8 cellular contexts compared by ENCODE assay signal in genomic region chr1:64471218-64471719, GRCh38. TPM values are rescaled to one million over a fixed set of nuclear protein-coding genes. Genes with fewer than 3 reads are reported as not detected.
DNase-seq lines count a peak whose midpoint lies in the region; ATAC-seq and TF ChIP-seq lines count a peak whose summit lies in the region.

No MANE protein-coding gene starts in this region.

- POLR2A ChIA-PET in activated CD4-positive, alpha-beta memory T cell treated with anti-CD3 and anti-CD28 coated beads for 36 hours (lab: Charles Lee) = no interaction called here

- peak overlapping the region; percentile 78 for H3K4me3 Mint-ChIP-seq in activated naive CD4-positive, alpha-beta T cell treated with anti-CD3 and anti-CD28 coated beads for 36 hours
- peak overlapping the region; percentile 68 for H3K4me3 Mint-ChIP-seq in activated CD4-positive, alpha-beta memory T cell treated with anti-CD3 and anti-CD28 coated beads for 36 hours
- peak overlapping the region; percentile 57 for H3K4me3 Mint-ChIP-seq in natural killer cell treated with Interleukin-12 subunit alpha and Interleukin-12 subunit beta and Interleukin-15 and Interleukin-18, amount 100 ng/mL, for 72 hours

- DNase-seq in activated naive CD4-positive, alpha-beta T cell treated with anti-CD3 and anti-CD28 coated beads for 36 hours = peak; percentile 28
- DNase-seq in activated naive CD4-positive, alpha-beta T cell treated with Interleukin-2 at 50 U/mL for 16 hours = no peak
- peak; percentile 13 for DNase-seq in activated CD4-positive, alpha-beta memory T cell treated with anti-CD3 and anti-CD28 coated beads for 36 hours
- DNase-seq in fibroblast of mammary gland (ENCODE audit: low read depth) (peak; percentile 5), NCI-H226 (no peak)
- DNase-seq in natural killer cell treated with Interleukin-12 subunit alpha and Interleukin-12 subunit beta and Interleukin-15 and Interleukin-18, amount 100 ng/mL, for 72 hours (ENCODE audit: low spot score) = no peak

- TF ChIP-seq CTCF in fibroblast of mammary gland (conservative IDR thresholded peaks at IDR 0.05; ENCODE audit: control insufficient read depth, insufficient read depth, low read depth, low read length) = no peak

- H3K4me3 ChIP-seq in fibroblast of mammary gland (ENCODE audit: control insufficient read depth, low read depth, low read length) = peak overlapping the region; percentile 66

- peaks cover 27% of the 10 kb centered on the region for H3K27me3 Mint-ChIP-seq in activated naive CD4-positive, alpha-beta T cell treated with anti-CD3 and anti-CD28 coated beads for 36 hours (ENCODE audit: low read depth)
- H3K27me3 Mint-ChIP-seq in activated CD4-positive, alpha-beta memory T cell treated with anti-CD3 and anti-CD28 coated beads for 36 hours = peaks cover 49% of the 10 kb centered on the region
- peaks cover 43 to 52% of the 10 kb centered on the region in 2 donors for H3K27me3 Mint-ChIP-seq in natural killer cell treated with Interleukin-12 subunit alpha and Interleukin-12 subunit beta and Interleukin-15 and Interleukin-18, amount 100 ng/mL, for 72 hours

- H3K4me1 Mint-ChIP-seq in activated naive CD4-positive, alpha-beta T cell treated with anti-CD3 and anti-CD28 coated beads for 36 hours (ENCODE audit: low read depth) = peaks cover 18% of the 10 kb centered on the region
- peaks cover 12% of the 10 kb centered on the region for H3K4me1 Mint-ChIP-seq in activated CD4-positive, alpha-beta memory T cell treated with anti-CD3 and anti-CD28 coated beads for 36 hours (ENCODE audit: low read depth)
- peaks cover 8 to 15% of the 10 kb centered on the region in 2 donors for H3K4me1 Mint-ChIP-seq in natural killer cell treated with Interleukin-12 subunit alpha and Interleukin-12 subunit beta and Interleukin-15 and Interleukin-18, amount 100 ng/mL, for 72 hours (ENCODE audit: low read depth in 2 of 2)

- no peak overlapping the region for H3K27ac Mint-ChIP-seq in activated naive CD4-positive, alpha-beta T cell treated with anti-CD3 and anti-CD28 coated beads for 36 hours
- no peak overlapping the region for H3K27ac Mint-ChIP-seq in activated CD4-positive, alpha-beta memory T cell treated with anti-CD3 and anti-CD28 coated beads for 36 hours
- H3K27ac Mint-ChIP-seq in natural killer cell treated with Interleukin-12 subunit alpha and Interleukin-12 subunit beta and Interleukin-15 and Interleukin-18, amount 100 ng/mL, for 72 hours = no peak overlapping the region

- H3K9me3 Mint-ChIP-seq in activated naive CD4-positive, alpha-beta T cell treated with anti-CD3 and anti-CD28 coated beads for 36 hours = no peaks in the 10 kb centered on the region
- H3K9me3 Mint-ChIP-seq in activated CD4-positive, alpha-beta memory T cell treated with anti-CD3 and anti-CD28 coated beads for 36 hours = no peaks in the 10 kb centered on the region
- no peaks in the 10 kb centered on the region for H3K9me3 Mint-ChIP-seq in natural killer cell treated with Interleukin-12 subunit alpha and Interleukin-12 subunit beta and Interleukin-15 and Interleukin-18, amount 100 ng/mL, for 72 hours

- H3K36me3 Mint-ChIP-seq in activated naive CD4-positive, alpha-beta T cell treated with anti-CD3 and anti-CD28 coated beads for 36 hours (ENCODE audit: low read depth) = no peaks in the 10 kb centered on the region
- H3K36me3 Mint-ChIP-seq in activated CD4-positive, alpha-beta memory T cell treated with anti-CD3 and anti-CD28 coated beads for 36 hours = no peaks in the 10 kb centered on the region
- H3K36me3 Mint-ChIP-seq in natural killer cell treated with Interleukin-12 subunit alpha and Interleukin-12 subunit beta and Interleukin-15 and Interleukin-18, amount 100 ng/mL, for 72 hours = peaks cover 11% of the 10 kb centered on the region

- intact Hi-C loops in activated naive CD4-positive, alpha-beta T cell treated with anti-CD3 and anti-CD28 coated beads for 36 hours (cut with micrococcal nuclease) = loop anchor here (2.0 to 5.0 kb wide), 5 partner anchors 20 to 596 kb away; partner anchors contain the start of genes JAK1 and RAVER2
- intact Hi-C loops in activated CD4-positive, alpha-beta memory T cell treated with anti-CD3 and anti-CD28 coated beads for 36 hours (cut with micrococcal nuclease) = loop anchor here (5.0 to 10.0 kb wide), 4 partner anchors 36 to 356 kb away; no protein-coding TSS in a partner anchor

- ATAC-seq in natural killer cell treated with Interleukin-12 subunit alpha and Interleukin-12 subunit beta and Interleukin-15 and Interleukin-18, amount 100 ng/mL, for 72 hours = no peak
- ATAC-seq in HG03460 (IDR thresholded peaks at IDR 0.05; ENCODE audit: unreplicated experiment) (no peak), HG02981 (IDR thresholded peaks at IDR 0.05; ENCODE audit: unreplicated experiment) (no peak)

- CTCF ChIA-PET in activated naive CD4-positive, alpha-beta T cell treated with anti-CD3 and anti-CD28 coated beads for 36 hours (lab: Charles Lee) = interaction anchor here (0.7 kb wide), 1 partner anchor 46 kb away, joined by 4 read pairs; no protein-coding TSS in a partner anchor
- CTCF ChIA-PET in activated CD4-positive, alpha-beta memory T cell treated with anti-CD3 and anti-CD28 coated beads for 36 hours (lab: Charles Lee) = no interaction called here

RNA-seq across cellular contexts. Expression of gene CACHD1, which starts 1.3 kb away (rescaled TPM):
- 1 to 10 TPM; 2.6 to 2.9 TPM for total RNA-seq in activated naive CD4-positive, alpha-beta T cell treated with anti-CD3 and anti-CD28 coated beads for 36 hours
- under 1 TPM; 0.27 to 0.33 TPM for total RNA-seq in activated CD4-positive, alpha-beta memory T cell treated with anti-CD3 and anti-CD28 coated beads for 36 hours
- under 1 TPM; 0.11 to 0.14 TPM for total RNA-seq in natural killer cell treated with Interleukin-12 subunit alpha and Interleukin-12 subunit beta and Interleukin-15 and Interleukin-18, amount 100 ng/mL, for 72 hours

Comparison
In these comparisons a context has a peak if more than half of its experiments do, and no peak if none do; other contexts are left out.
1. DNase-seq: peak in activated naive CD4-positive, alpha-beta T cell treated with anti-CD3 and anti-CD28 coated beads for 36 hours (single experiment), activated CD4-positive, alpha-beta memory T cell treated with anti-CD3 and anti-CD28 coated beads for 36 hours (single experiment) and fibroblast of mammary gland (single experiment); none in activated naive CD4-positive, alpha-beta T cell treated with Interleukin-2 at 50 U/mL for 16 hours (single experiment), natural killer cell treated with Interleukin-12 subunit alpha and Interleukin-12 subunit beta and Interleukin-15 and Interleukin-18, amount 100 ng/mL, for 72 hours (single experiment) and NCI-H226 (single experiment).
2. Peak in every context shown above with its lines, with median percentiles within 50 percentile points of each other: H3K4me3 Mint-ChIP-seq.